28 cellular contexts compared by ENCODE assay signal in the genomic region with DNA sequence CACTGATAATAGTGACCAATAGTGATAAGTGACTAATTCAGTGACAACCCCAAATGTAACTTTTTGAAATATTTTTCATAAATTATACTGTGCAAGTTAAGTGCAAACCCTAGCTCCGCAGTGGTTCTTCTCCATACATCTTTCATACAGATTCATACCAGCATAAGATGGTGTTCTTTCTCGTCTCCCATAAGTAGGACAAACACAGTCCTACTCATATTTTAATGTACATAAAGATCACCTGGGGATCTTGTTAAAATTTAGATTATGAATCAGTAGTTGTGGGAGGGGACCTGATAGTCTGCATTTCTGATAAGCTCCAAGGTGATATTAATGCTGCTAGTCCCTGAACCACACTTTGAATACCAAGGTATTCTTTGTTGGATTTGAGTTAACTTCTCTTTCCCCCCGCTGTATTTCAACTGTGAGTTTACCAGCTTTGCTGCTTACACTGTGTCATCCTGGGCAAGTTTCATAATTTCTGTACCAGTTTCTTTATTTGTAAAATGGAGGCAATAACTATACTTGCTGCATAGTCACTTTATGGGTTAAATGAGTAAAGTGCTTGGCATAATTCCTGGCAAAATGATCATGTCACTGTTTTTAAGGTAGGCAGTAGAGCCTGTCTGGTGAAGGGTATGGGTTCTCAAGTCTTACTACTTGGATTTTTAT.
"Had no signal": no experiment of that assay in that cellular context is flagged by ENCODE, and none has a peak within 500 bp of the region (broad histone marks: within the 10 kb centered on the region; RNA-seq: fewer than 3 reads in every experiment).

No MANE protein-coding gene starts in this region.

- H3K4me3 Mint-ChIP-seq: mesothelial cell of epicardium; naive B cell; stimulated activated naive B cell treated with anti-CD40 and anti-IgM and Interleukin-4, amounts not matched to agents 10 μg/mL and 1 μg/mL and 100 μg/mL, for 72 hours; stimulated activated naive CD8-positive, alpha-beta T cell treated with anti-CD3 and anti-CD28 coated beads, Interleukin-15, Interleukin-2, amounts not matched to agents 100 ng/mL and 50 ng/mL, for 24 hours had no signal

- H3K27ac ChIP-seq: colonic mucosa, esophagus muscularis mucosa, foreskin keratinocyte, gastroesophageal sphincter, heart left ventricle, hepatocyte, ovary, psoas muscle, skin epidermis, spleen, transverse colon, upper lobe of right lung, uterus had no signal

- H3K4me1 ChIP-seq: colonic mucosa, foreskin keratinocyte, psoas muscle, transverse colon, upper lobe of right lung, uterus had no signal

- DNase-seq: colonic mucosa; dermis blood vessel endothelial cell; effector memory CD4-positive, alpha-beta T cell; foreskin keratinocyte; heart left ventricle; kidney; mesenchymal stem cell; mucosa of descending colon; naive B cell; occipital lobe; ovary; posterior cingulate gyrus; psoas muscle; right cardiac atrium; spleen; stimulated activated CD4-positive, alpha-beta T cell treated with anti-CD3 and anti-CD28 coated beads, Interleukin-4, amount 100 ng/mL, for 4 hours; stimulated activated naive B cell treated with anti-CD40 and anti-IgM and Interleukin-4, amounts not matched to agents 10 μg/mL and 1 μg/mL and 100 μg/mL, for 72 hours; transverse colon; upper lobe of right lung; uterus had no signal

- ATAC-seq: foreskin keratinocyte; gastroesophageal sphincter; heart left ventricle; left lobe of liver; mucosa of descending colon; psoas muscle; right cardiac atrium; stimulated activated naive B cell treated with anti-CD40 and anti-IgM and Interleukin-4, amounts not matched to agents 10 μg/mL and 1 μg/mL and 100 μg/mL, for 72 hours; upper lobe of right lung had no signal

- H3K27me3 ChIP-seq: colonic mucosa, esophagus muscularis mucosa, foreskin keratinocyte, gastroesophageal sphincter, heart left ventricle, hepatocyte, ovary, spleen, transverse colon, upper lobe of right lung, uterus had no signal

- H3K4me3 ChIP-seq: colonic mucosa, esophagus muscularis mucosa, gastroesophageal sphincter, heart left ventricle, hepatocyte, lung, mucosa of descending colon, ovary, psoas muscle, skin epidermis, spleen, transverse colon, upper lobe of right lung, uterus had no signal

- H3K9me3 Mint-ChIP-seq: stimulated activated naive B cell treated with anti-CD40 and anti-IgM and Interleukin-4, amounts not matched to agents 10 μg/mL and 1 μg/mL and 100 μg/mL, for 72 hours; stimulated activated naive CD8-positive, alpha-beta T cell treated with anti-CD3 and anti-CD28 coated beads, Interleukin-15, Interleukin-2, amounts not matched to agents 100 ng/mL and 50 ng/mL, for 24 hours had no signal

- H3K36me3 ChIP-seq: colonic mucosa, ovary, uterus had no signal

- H3K27me3 Mint-ChIP-seq: naive B cell; stimulated activated naive B cell treated with anti-CD40 and anti-IgM and Interleukin-4, amounts not matched to agents 10 μg/mL and 1 μg/mL and 100 μg/mL, for 72 hours; stimulated activated naive CD8-positive, alpha-beta T cell treated with anti-CD3 and anti-CD28 coated beads, Interleukin-15, Interleukin-2, amounts not matched to agents 100 ng/mL and 50 ng/mL, for 24 hours had no signal

- H3K4me1 Mint-ChIP-seq: mesothelial cell of epicardium had no signal

- H3K27ac Mint-ChIP-seq: mesothelial cell of epicardium; stimulated activated naive B cell treated with anti-CD40 and anti-IgM and Interleukin-4, amounts not matched to agents 10 μg/mL and 1 μg/mL and 100 μg/mL, for 72 hours; stimulated activated naive CD8-positive, alpha-beta T cell treated with anti-CD3 and anti-CD28 coated beads, Interleukin-15, Interleukin-2, amounts not matched to agents 100 ng/mL and 50 ng/mL, for 24 hours had no signal

- H3K9me3 ChIP-seq: colonic mucosa, esophagus muscularis mucosa, gastroesophageal sphincter, heart left ventricle, mucosa of descending colon, ovary, psoas muscle, spleen, transverse colon, upper lobe of right lung, uterus had no signal
